In genomic region chr9:4553951-4554381, GRCh38 we compare ENCODE assay signal across 1 cellular context.
TF ChIP-seq lines count a peak whose summit lies in the region.

No MANE protein-coding gene starts in this region.

TF ChIP-seq in IMR-90, 13 proteins besides CTCF, POLR2A, EP300 and RAD21 (continued from another document):
- TF ChIP-seq BHLHE40 (IDR thresholded peaks at IDR 0.05; ENCODE audit: low read depth, low read length) (no peak), MAZ (IDR thresholded peaks at IDR 0.05; ENCODE audit: borderline replicate concordance, low read depth, low read length) (no peak), NFE2L2 (IDR thresholded peaks at IDR 0.05; ENCODE audit: low read depth, low read length) (no peak)
- TF ChIP-seq, protein P1, sequence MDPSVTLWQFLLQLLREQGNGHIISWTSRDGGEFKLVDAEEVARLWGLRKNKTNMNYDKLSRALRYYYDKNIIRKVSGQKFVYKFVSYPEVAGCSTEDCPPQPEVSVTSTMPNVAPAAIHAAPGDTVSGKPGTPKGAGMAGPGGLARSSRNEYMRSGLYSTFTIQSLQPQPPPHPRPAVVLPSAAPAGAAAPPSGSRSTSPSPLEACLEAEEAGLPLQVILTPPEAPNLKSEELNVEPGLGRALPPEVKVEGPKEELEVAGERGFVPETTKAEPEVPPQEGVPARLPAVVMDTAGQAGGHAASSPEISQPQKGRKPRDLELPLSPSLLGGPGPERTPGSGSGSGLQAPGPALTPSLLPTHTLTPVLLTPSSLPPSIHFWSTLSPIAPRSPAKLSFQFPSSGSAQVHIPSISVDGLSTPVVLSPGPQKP (IDR thresholded peaks at IDR 0.05; ENCODE audit: borderline replicate concordance, low read depth, low read length): no peak
- TF ChIP-seq, protein P2, sequence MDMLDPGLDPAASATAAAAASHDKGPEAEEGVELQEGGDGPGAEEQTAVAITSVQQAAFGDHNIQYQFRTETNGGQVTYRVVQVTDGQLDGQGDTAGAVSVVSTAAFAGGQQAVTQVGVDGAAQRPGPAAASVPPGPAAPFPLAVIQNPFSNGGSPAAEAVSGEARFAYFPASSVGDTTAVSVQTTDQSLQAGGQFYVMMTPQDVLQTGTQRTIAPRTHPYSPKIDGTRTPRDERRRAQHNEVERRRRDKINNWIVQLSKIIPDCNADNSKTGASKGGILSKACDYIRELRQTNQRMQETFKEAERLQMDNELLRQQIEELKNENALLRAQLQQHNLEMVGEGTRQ (IDR thresholded peaks at IDR 0.05; ENCODE audit: low read depth, low read length): no peak
